ENCODE assay signal across 8 cellular contexts in genomic region chr20:50478162-50479036, GRCh38. TPM values are rescaled to one million over a fixed set of nuclear protein-coding genes. Genes with fewer than 3 reads are reported as not detected.
DNase-seq lines count a peak whose midpoint lies in the region; ATAC-seq and TF ChIP-seq lines count a peak whose summit lies in the region.

No MANE protein-coding gene starts in this region.

- no peak overlapping the region for H3K4me3 Mint-ChIP-seq in stimulated activated naive B cell treated with anti-CD40 and anti-IgM and Interleukin-4, amounts not matched to agents 10 μg/mL and 1 μg/mL and 100 μg/mL, for 72 hours

- peak; percentile 69 for TF ChIP-seq CTCF in mucosa of descending colon (IDR thresholded peaks at IDR 0.05)

- H3K9ac ChIP-seq in GM23248, result no peak overlapping the region

- intact Hi-C loops in mucosa of descending colon (cut with DNase I, micrococcal nuclease), result loop anchor here (5.0 to 10.0 kb wide), 2 partner anchors 96 to 99 kb away; no protein-coding TSS in a partner anchor

- H3F3A ChIP-seq in GM23248 (ENCODE audit: insufficient read depth), result peaks cover 12% of the 10 kb centered on the region; the same call in 1 of the 2 replicates

- no peaks in the 10 kb centered on the region for H3K9me2 ChIP-seq in GM23248 (ENCODE audit: insufficient read depth)

- no peaks in the 10 kb centered on the region for H3K79me2 ChIP-seq in GM23248 (ENCODE audit: insufficient read depth)

- H3K4me1 Mint-ChIP-seq in stimulated activated naive B cell treated with anti-CD40 and anti-IgM and Interleukin-4, amounts not matched to agents 10 μg/mL and 1 μg/mL and 100 μg/mL, for 72 hours, result peaks cover 28 to 62% of the 10 kb centered on the region in 2 donors

- DNase-seq in DMS 273 treated with DMSO at 0.1 percent for 48 hours (lab: John Stamatoyannopoulos, UW), result peak; percentile 12
- DNase-seq in GM23248, result peak; percentile 87
- DNase-seq in NCI-H1930 (lab: John Stamatoyannopoulos, UW), result peak; percentile 23 to 49
- DNase-seq in activated CD4-positive, alpha-beta T cell treated with anti-CD3 and anti-CD28 coated beads for 4 hours, result peak; percentile 79
- peak; percentile 70 for DNase-seq in dermis blood vessel endothelial cell
- peak; percentile 81 to 85 (median 85) for DNase-seq in mucosa of descending colon
- peak; percentile 71 for DNase-seq in stimulated activated naive B cell treated with anti-CD40 and anti-IgM and Interleukin-4, amounts not matched to agents 10 μg/mL and 1 μg/mL and 100 μg/mL, for 72 hours
- DNase-seq in NCI-H2029 (lab: John Stamatoyannopoulos, UW), result no peak

- H3K36me3 Mint-ChIP-seq in stimulated activated naive B cell treated with anti-CD40 and anti-IgM and Interleukin-4, amounts not matched to agents 10 μg/mL and 1 μg/mL and 100 μg/mL, for 72 hours, result no peaks in the 10 kb centered on the region

- in situ Hi-C loops in GM23248 (cut with MboI), result no loop called here

- H3K4me2 ChIP-seq in GM23248 (ENCODE audit: unreplicated experiment), result no peak overlapping the region

- no peak overlapping the region for H3K4me3 ChIP-seq in GM23248
- H3K4me3 ChIP-seq in mucosa of descending colon, result no peak overlapping the region

- peak overlapping the region; percentile 75 for H2AFZ ChIP-seq in GM23248

- no peak overlapping the region for H3K27ac Mint-ChIP-seq in stimulated activated naive B cell treated with anti-CD40 and anti-IgM and Interleukin-4, amounts not matched to agents 10 μg/mL and 1 μg/mL and 100 μg/mL, for 72 hours

- H3K4me1 ChIP-seq in GM23248 (ENCODE audit: insufficient read depth) (0 out of 2 replicates have a peak, but pooled peaks cover 8% of the 10 kb centered on the region), mucosa of descending colon (ENCODE audit: low read depth) (peaks cover 9% of the 10 kb centered on the region)

- no peaks in the 10 kb centered on the region for H4K20me1 ChIP-seq in GM23248 (ENCODE audit: insufficient read depth)

- ATAC-seq in mucosa of descending colon, result peak; percentile 88
- ATAC-seq in stimulated activated naive B cell treated with anti-CD40 and anti-IgM and Interleukin-4, amounts not matched to agents 10 μg/mL and 1 μg/mL and 100 μg/mL, for 72 hours (replicated peaks), result peak; percentile 97 to 98

- no peak overlapping the region for H3K27ac ChIP-seq in GM23248

- no peaks in the 10 kb centered on the region for H3K36me3 ChIP-seq in GM23248 (ENCODE audit: low read depth)
- H3K36me3 ChIP-seq in mucosa of descending colon (ENCODE audit: low read depth), result no peaks in the 10 kb centered on the region

- no peaks in the 10 kb centered on the region for H3K27me3 Mint-ChIP-seq in stimulated activated naive B cell treated with anti-CD40 and anti-IgM and Interleukin-4, amounts not matched to agents 10 μg/mL and 1 μg/mL and 100 μg/mL, for 72 hours

- H3K9me3 ChIP-seq in GM23248 (ENCODE audit: low read depth) (no peaks in the 10 kb centered on the region), mucosa of descending colon (no peaks in the 10 kb centered on the region)

- 39 to 45% methylated on average over 22 of the region's 22 CpGs for WGBS in GM23248 (ENCODE audit: low coverage in 1 of 2, low lambda C conversion rate in 2 of 2, missing lambda C conversion rate in 2 of 2), 2 experiments

- H3K27me3 ChIP-seq in GM23248 (replicated peaks; ENCODE audit: insufficient read depth), result no peaks in the 10 kb centered on the region

- H3K9me3 Mint-ChIP-seq in stimulated activated naive B cell treated with anti-CD40 and anti-IgM and Interleukin-4, amounts not matched to agents 10 μg/mL and 1 μg/mL and 100 μg/mL, for 72 hours, result no peaks in the 10 kb centered on the region

RNA-seq across cellular contexts. Expression of gene PTPN1, which starts 31.8 kb away (rescaled TPM):
- total RNA-seq in GM23248 (2014; rRNA removed; shearing (Covaris generic)), result 22.8 and 27.9 TPM in 2 replicates
- polyA plus RNA-seq in GM23248 (2016; fragmentation: Nextera tagmentation; extraction: Ambion mirVana), result 18.8 and 18.9 TPM in 2 replicates
- 28.8 and 42.1 TPM in 2 replicates for total RNA-seq in dermis blood vessel endothelial cell
- total RNA-seq in mucosa of descending colon, result 10 to 100 TPM; 33.2 to 35.1 (median 33.4) TPM
